ENCODE assay signal across 21 cellular contexts in genomic region chr2:233663911-233664310, GRCh38. TPM values are rescaled to one million over a fixed set of nuclear protein-coding genes. Genes with fewer than 3 reads are reported as not detected.
A peak's percentile ranks its signal among the peaks of the same experiment; 100 is the strongest.
DNase-seq lines count a peak whose midpoint lies in the region; ATAC-seq and TF ChIP-seq lines count a peak whose summit lies in the region.
"Had no signal": no experiment of that assay in that cellular context is flagged by ENCODE, and none has a peak within 500 bp of the region (broad histone marks: within the 10 kb centered on the region; RNA-seq: fewer than 3 reads in every experiment).

No MANE protein-coding gene starts in this region.

- H3K4me1 ChIP-seq in breast epithelium, result no peaks in the 10 kb centered on the region
- H3K4me1 ChIP-seq: BE2C had no signal

- TF ChIP-seq CTCF in brain microvascular endothelial cell (IDR thresholded peaks at IDR 0.05; ENCODE audit: low read depth, low read length, missing control alignments) (no peak), breast epithelium (IDR thresholded peaks at IDR 0.05) (no peak)

- H3K27me3 ChIP-seq in brain microvascular endothelial cell (replicated peaks) (no peaks in the 10 kb centered on the region), breast epithelium (no peaks in the 10 kb centered on the region)

- peaks cover 0 to 13% of the 10 kb centered on the region in 2 donors for H3K9me3 ChIP-seq in breast epithelium
- H3K9me3 ChIP-seq: BE2C had no signal

- peak; percentile 73 for DNase-seq in EH (ENCODE audit: low read depth)
- peak; percentile 15 for DNase-seq in brain microvascular endothelial cell
- DNase-seq in kidney tubule cell (ENCODE audit: low spot score), result peak; percentile 24
- no peak for DNase-seq in breast epithelium (ENCODE audit: low spot score in 2 of 2)
- DNase-seq in NCI-H510A treated with DMSO at 0.1 percent for 48 hours (lab: John Stamatoyannopoulos, UW), result no peak
- DNase-seq: ACHN; BE2C; C1 segment of cervical spinal cord; CD4-positive, CD25-positive, alpha-beta regulatory T cell; CD8-positive, alpha-beta memory T cell; COR-L47; DMS 273 treated with DMSO at 0.1 percent for 48 hours; DMS53; DND-41; GOT3; H7; HFFc6; IMR-90 had no signal

- H3K27ac ChIP-seq in brain microvascular endothelial cell, result no peak overlapping the region
- H3K27ac ChIP-seq in breast epithelium, result no peak overlapping the region

- H3K36me3 ChIP-seq in brain microvascular endothelial cell (replicated peaks), result no peaks in the 10 kb centered on the region
- H3K36me3 ChIP-seq in breast epithelium, result no peaks in the 10 kb centered on the region
- H3K36me3 ChIP-seq: BE2C had no signal

- H3K4me3 ChIP-seq in brain microvascular endothelial cell (ENCODE audit: low read depth, low read length) (no peak overlapping the region), breast epithelium (no peak overlapping the region)

- in situ Hi-C loops in brain microvascular endothelial cell (cut with HindIII; ENCODE audit: low pct_ligation_motif_present, low sequenced_read_pairs), result no loop called here

- intact Hi-C loops in breast epithelium (cut with DNase I; ENCODE audit: low total_unique reads), result no loop called here

- no peak for ATAC-seq in GM19395 (IDR thresholded peaks at IDR 0.05; ENCODE audit: unreplicated experiment)
- ATAC-seq: HCT116 had no signal

- TF ChIP-seq POLR2A in breast epithelium (IDR thresholded peaks at IDR 0.05), result no peak

RNA-seq across cellular contexts. Expression of gene UGT1A9, which starts 7.8 kb away (rescaled TPM):
- total RNA-seq in breast epithelium, result not detected
- total RNA-seq: A172; CD4-positive, CD25-positive, alpha-beta regulatory T cell; CD8-positive, alpha-beta memory T cell; H7; HFFc6; IMR-90 had no signal

RNA-seq across cellular contexts. Expression of gene UGT1A7, which starts 17.8 kb away (rescaled TPM):
- not detected for total RNA-seq in breast epithelium
- total RNA-seq: A172; CD4-positive, CD25-positive, alpha-beta regulatory T cell; CD8-positive, alpha-beta memory T cell; H7; HFFc6; IMR-90 had no signal

RNA-seq across cellular contexts. Expression of gene UGT1A10, which starts 27.7 kb away (rescaled TPM):
- total RNA-seq in breast epithelium, result not detected
- total RNA-seq: A172; CD4-positive, CD25-positive, alpha-beta regulatory T cell; CD8-positive, alpha-beta memory T cell; H7; HFFc6; IMR-90 had no signal

RNA-seq across cellular contexts. Expression of gene UGT1A6, which starts 28.8 kb away (rescaled TPM):
- total RNA-seq in breast epithelium, result not detected
- total RNA-seq: A172; CD4-positive, CD25-positive, alpha-beta regulatory T cell; CD8-positive, alpha-beta memory T cell; H7; HFFc6; IMR-90 had no signal

RNA-seq across cellular contexts. Expression of gene UGT1A8, which starts 46.5 kb away (rescaled TPM):
- not detected for total RNA-seq in breast epithelium
- total RNA-seq: A172; CD4-positive, CD25-positive, alpha-beta regulatory T cell; CD8-positive, alpha-beta memory T cell; H7; HFFc6; IMR-90 had no signal

Comparison
In these comparisons a context has a peak if more than half of its experiments do, and no peak if none do; other contexts are left out.
1. DNase-seq: peak in EH (single experiment), brain microvascular endothelial cell (single experiment) and kidney tubule cell (single experiment); none in breast epithelium (0 of 2) and NCI-H510A treated with DMSO at 0.1 percent for 48 hours (single experiment).